9 cellular contexts compared by ENCODE assay signal in genomic region chr1:204207136-204207616, GRCh38. TPM values are rescaled to one million over a fixed set of nuclear protein-coding genes. Genes with fewer than 3 reads are reported as not detected.
DNase-seq lines count a peak whose midpoint lies in the region; ATAC-seq and TF ChIP-seq lines count a peak whose summit lies in the region.
"Had no signal": no experiment of that assay in that cellular context is flagged by ENCODE, and none has a peak within 500 bp of the region (broad histone marks: within the 10 kb centered on the region; RNA-seq: fewer than 3 reads in every experiment).

No MANE protein-coding gene starts in this region.

- peak in 9 of 14 donors; percentile 9 to 58 (median 18) for DNase-seq in C1 segment of cervical spinal cord (lab: John Stamatoyannopoulos, UW)
- peak; percentile 90 for DNase-seq in GM23338 (ENCODE audit: low spot score)
- DNase-seq in NCI-H345 (lab: John Stamatoyannopoulos, UW): peak; percentile 56
- DNase-seq in activated CD4-positive, alpha-beta memory T cell treated with anti-CD3 and anti-CD28 coated beads for 36 hours: peak; percentile 81
- DNase-seq in dorsolateral prefrontal cortex: peak in 9 of 10 donors; percentile 60 to 80 (median 66)
- peak; percentile 68 to 84 for DNase-seq in mesothelial cell of epicardium (ENCODE audit: low spot score in 2 of 2, unreplicated experiment in 2 of 2)
- DNase-seq in stimulated activated CD8-positive, alpha-beta memory T cell treated with anti-CD3 and anti-CD28 coated beads, Interleukin-4, amount 100 ng/mL, for 1 hour (ENCODE audit: low read depth in 2 of 2, low spot score in 1 of 2): peak; percentile 48 to 51

- H3K27ac ChIP-seq in GM23338 (ENCODE audit: low read depth): no peak overlapping the region
- peak overlapping the region in 20 of 59 donors; percentile 0 to 68 (median 30) for H3K27ac ChIP-seq in dorsolateral prefrontal cortex

- no peaks in the 10 kb centered on the region; the same call in none of the 2 replicates for H4K20me1 ChIP-seq in GM23338 (replicated peaks; ENCODE audit: insufficient read depth)

- H3K4me1 ChIP-seq in GM23338 (ENCODE audit: insufficient read depth): no peaks in the 10 kb centered on the region

- no peaks in the 10 kb centered on the region for H3K36me3 ChIP-seq in GM23338 (ENCODE audit: insufficient read depth)

- H3K4me3 ChIP-seq in GM23338: no peak overlapping the region
- peak overlapping the region in 6 of 59 donors; percentile 8 to 32 (median 14) for H3K4me3 ChIP-seq in dorsolateral prefrontal cortex

- no peaks in the 10 kb centered on the region for H3K9me3 Mint-ChIP-seq in GM23338
- H3K9me3 Mint-ChIP-seq in activated CD4-positive, alpha-beta memory T cell treated with anti-CD3 and anti-CD28 coated beads for 36 hours: no peaks in the 10 kb centered on the region
- no peaks in the 10 kb centered on the region for H3K9me3 Mint-ChIP-seq in mesothelial cell of epicardium

- POLR2A ChIA-PET in activated CD4-positive, alpha-beta memory T cell treated with anti-CD3 and anti-CD28 coated beads for 36 hours (lab: Charles Lee): no interaction called here

- peak; percentile 99 for ATAC-seq in GM23338
- ATAC-seq in GM19351 (IDR thresholded peaks at IDR 0.05; ENCODE audit: unreplicated experiment): no peak

- CTCF ChIA-PET in activated CD4-positive, alpha-beta memory T cell treated with anti-CD3 and anti-CD28 coated beads for 36 hours (lab: Charles Lee): interaction anchor here (0.6 to 3.3 kb wide), 40 partner anchors 9 to 1393 kb away, joined by 3 to 70 read pairs (median 4); partner anchors contain the start of genes ETNK2, KISS1 and REN

- H3K4me2 ChIP-seq in GM23338: no peak overlapping the region

- no peak overlapping the region for H2AFZ ChIP-seq in GM23338

- intact Hi-C loops in activated CD4-positive, alpha-beta memory T cell treated with anti-CD3 and anti-CD28 coated beads for 36 hours (cut with micrococcal nuclease): loop anchor here (1.0 to 5.0 kb wide), 3 partner anchors 45 to 345 kb away; partner anchors contain the start of gene SNRPE
- intact Hi-C loops in dorsolateral prefrontal cortex (cut with DNase I): loop anchor here in 1 of 2 donors (2.0 kb wide), 2 partner anchors 44 to 344 kb away; no protein-coding TSS in a partner anchor

- H3K27me3 ChIP-seq in GM23338 (ENCODE audit: insufficient read depth) (no peaks in the 10 kb centered on the region), dorsolateral prefrontal cortex (peaks cover 0 to 7% (median 0%) of the 10 kb centered on the region in 45 donors)

- TF ChIP-seq CTCF in GM23338 (conservative IDR thresholded peaks at IDR 0.05; ENCODE audit: low read depth in 2 of 2) (peak; percentile 87 to 96), dorsolateral prefrontal cortex (IDR thresholded peaks at IDR 0.05 in 54 of 56, conservative IDR thresholded peaks at IDR 0.05 in 2 of 56; ENCODE audit: low read depth in 1 of 56, partially characterized antibody in 56 of 56) (peak; percentile 61 to 94 (median 87)), mesothelial cell of epicardium (IDR thresholded peaks at IDR 0.05; ENCODE audit: unreplicated experiment) (peak; percentile 89)

- H3K27ac Mint-ChIP-seq in GM23338 (no peak overlapping the region), mesothelial cell of epicardium (no peak overlapping the region)
- no peak overlapping the region for H3K27ac Mint-ChIP-seq in activated CD4-positive, alpha-beta memory T cell treated with anti-CD3 and anti-CD28 coated beads for 36 hours

- H3K9me2 ChIP-seq in GM23338 (ENCODE audit: insufficient read depth): no peaks in the 10 kb centered on the region

- H3K4me1 Mint-ChIP-seq in GM23338 (peaks cover 3% of the 10 kb centered on the region; the same call in 2 of the 3 replicates), mesothelial cell of epicardium (peaks cover 7% of the 10 kb centered on the region)
- H3K4me1 Mint-ChIP-seq in activated CD4-positive, alpha-beta memory T cell treated with anti-CD3 and anti-CD28 coated beads for 36 hours (ENCODE audit: low read depth): peaks cover 5% of the 10 kb centered on the region

- peaks cover 2% of the 10 kb centered on the region for H3K27me3 Mint-ChIP-seq in GM23338 (ENCODE audit: insufficient read depth, low read depth, poor library complexity)
- H3K27me3 Mint-ChIP-seq in activated CD4-positive, alpha-beta memory T cell treated with anti-CD3 and anti-CD28 coated beads for 36 hours: peaks cover 32% of the 10 kb centered on the region
- H3K27me3 Mint-ChIP-seq in mesothelial cell of epicardium (ENCODE audit: low read depth): peaks cover 4% of the 10 kb centered on the region

- peaks cover 5% of the 10 kb centered on the region; the same call in 1 of the 2 replicates for H3F3A ChIP-seq in GM23338 (replicated peaks; ENCODE audit: low read depth)

- H3K36me3 Mint-ChIP-seq in GM23338 (ENCODE audit: low read depth) (no peaks in the 10 kb centered on the region), mesothelial cell of epicardium (no peaks in the 10 kb centered on the region)
- H3K36me3 Mint-ChIP-seq in activated CD4-positive, alpha-beta memory T cell treated with anti-CD3 and anti-CD28 coated beads for 36 hours: no peaks in the 10 kb centered on the region

- no peaks in the 10 kb centered on the region for H3K79me2 ChIP-seq in GM23338 (replicated peaks; ENCODE audit: insufficient read depth)

- H3K4me3 Mint-ChIP-seq in GM23338 (no peak overlapping the region), mesothelial cell of epicardium (no peak overlapping the region)
- H3K4me3 Mint-ChIP-seq in activated CD4-positive, alpha-beta memory T cell treated with anti-CD3 and anti-CD28 coated beads for 36 hours: no peak overlapping the region

TF ChIP-seq in GM23338, 12 proteins besides CTCF, POLR2A, EP300 and RAD21 (continues in another document):
- no peak for TF ChIP-seq ZNF331 (CRISPR knock-in tag; IDR thresholded peaks at IDR 0.05; ENCODE audit: low read depth)
- no peak for TF ChIP-seq JUNB (IDR thresholded peaks at IDR 0.05; ENCODE audit: unreplicated experiment)
- TF ChIP-seq EZH2 (IDR thresholded peaks at IDR 0.05; ENCODE audit: low read depth, unreplicated experiment): no peak
- no peak for TF ChIP-seq NANOG (IDR thresholded peaks at IDR 0.05; ENCODE audit: borderline replicate concordance)
- no peak for TF ChIP-seq EZH2phosphoT487 (IDR thresholded peaks at IDR 0.05; ENCODE audit: unreplicated experiment)
- TF ChIP-seq, protein P1, sequence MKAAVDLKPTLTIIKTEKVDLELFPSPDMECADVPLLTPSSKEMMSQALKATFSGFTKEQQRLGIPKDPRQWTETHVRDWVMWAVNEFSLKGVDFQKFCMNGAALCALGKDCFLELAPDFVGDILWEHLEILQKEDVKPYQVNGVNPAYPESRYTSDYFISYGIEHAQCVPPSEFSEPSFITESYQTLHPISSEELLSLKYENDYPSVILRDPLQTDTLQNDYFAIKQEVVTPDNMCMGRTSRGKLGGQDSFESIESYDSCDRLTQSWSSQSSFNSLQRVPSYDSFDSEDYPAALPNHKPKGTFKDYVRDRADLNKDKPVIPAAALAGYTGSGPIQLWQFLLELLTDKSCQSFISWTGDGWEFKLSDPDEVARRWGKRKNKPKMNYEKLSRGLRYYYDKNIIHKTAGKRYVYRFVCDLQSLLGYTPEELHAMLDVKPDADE (IDR thresholded peaks at IDR 0.05): no peak

RNA-seq across cellular contexts. Expression of gene GOLT1A, which starts 6.6 kb away (rescaled TPM):
- total RNA-seq in GM23338 (2014; rRNA removed; shearing (Covaris generic)): 3.0 and 7.0 TPM in 2 replicates
- polyA plus RNA-seq in GM23338 (2016; fragmentation: Nextera tagmentation; extraction: Ambion mirVana): 7.2 and 10.7 TPM in 2 replicates
- total RNA-seq in activated CD4-positive, alpha-beta memory T cell treated with anti-CD3 and anti-CD28 coated beads for 36 hours: under 1 TPM in 1 of 2 experiments, not detected in 1; 0.27 TPM
- total RNA-seq in dorsolateral prefrontal cortex: 1 to 10 TPM in 99 of 120 experiments, under 1 TPM in 14, not detected in 7; 0.56 to 7.7 (median 1.9) TPM
- total RNA-seq in mesothelial cell of epicardium: 3.6 to 4.1 TPM (median 3.9 TPM) in 3 replicates

RNA-seq across cellular contexts. Expression of gene KISS1, which starts 10.9 kb away (rescaled TPM):
- 0.70 TPM in 1 of 2 replicates, not detected in the other for total RNA-seq in GM23338 (2014; rRNA removed; shearing (Covaris generic))
- not detected in 2 replicates for polyA plus RNA-seq in GM23338 (2016; fragmentation: Nextera tagmentation; extraction: Ambion mirVana)
- not detected for total RNA-seq in activated CD4-positive, alpha-beta memory T cell treated with anti-CD3 and anti-CD28 coated beads for 36 hours
- total RNA-seq in dorsolateral prefrontal cortex (1 to 10 TPM in 6 of 120 experiments, under 1 TPM in 1, not detected in 113; 0.86 to 2.7 (median 1.6) TPM), mesothelial cell of epicardium (0.34 to 0.60 TPM in 2 of 3 replicates, not detected in the other)
- total RNA-seq: urinary bladder had no signal

RNA-seq across cellular contexts. Expression of gene REN, which starts 41.0 kb away (rescaled TPM):
- not detected in 2 replicates for total RNA-seq in GM23338 (2014; rRNA removed; shearing (Covaris generic))
- not detected in 2 replicates for polyA plus RNA-seq in GM23338 (2016; fragmentation: Nextera tagmentation; extraction: Ambion mirVana)
- not detected for total RNA-seq in activated CD4-positive, alpha-beta memory T cell treated with anti-CD3 and anti-CD28 coated beads for 36 hours
- total RNA-seq in dorsolateral prefrontal cortex (under 1 TPM in 3 of 120 experiments, not detected in 117; 0.32 to 0.69 (median 0.48) TPM), mesothelial cell of epicardium (0.29 to 0.41 TPM in 2 of 3 replicates, not detected in the other)

RNA-seq across cellular contexts. Expression of gene ETNK2, which starts 55.3 kb away (rescaled TPM):
- total RNA-seq in GM23338 (2014; rRNA removed; shearing (Covaris generic)): 18.9 and 26.2 TPM in 2 replicates
- polyA plus RNA-seq in GM23338 (2016; fragmentation: Nextera tagmentation; extraction: Ambion mirVana): 7.6 and 9.0 TPM in 2 replicates
- total RNA-seq in activated CD4-positive, alpha-beta memory T cell treated with anti-CD3 and anti-CD28 coated beads for 36 hours: 1 to 10 TPM; 1.6 to 1.9 TPM
- total RNA-seq in dorsolateral prefrontal cortex: 10 to 100 TPM in 30 of 120 experiments, 1 to 10 TPM in 90; 3.3 to 17.5 (median 8.5) TPM
- total RNA-seq in mesothelial cell of epicardium: 18.5 to 19.2 TPM (median 18.9 TPM) in 3 replicates

Comparison
In these comparisons a context has a peak if more than half of its experiments do, and no peak if none do; other contexts are left out.
1. DNase-seq: peak in every context shown above with its lines; median percentile 90 in GM23338; 81 in activated CD4-positive, alpha-beta memory T cell treated with anti-CD3 and anti-CD28 coated beads for 36 hours; 76 in mesothelial cell of epicardium; 66 in dorsolateral prefrontal cortex; 56 in NCI-H345; 50 in stimulated activated CD8-positive, alpha-beta memory T cell treated with anti-CD3 and anti-CD28 coated beads, Interleukin-4, amount 100 ng/mL, for 1 hour; 18 in C1 segment of cervical spinal cord.